8 cellular contexts compared by ENCODE assay signal in the genomic region with DNA sequence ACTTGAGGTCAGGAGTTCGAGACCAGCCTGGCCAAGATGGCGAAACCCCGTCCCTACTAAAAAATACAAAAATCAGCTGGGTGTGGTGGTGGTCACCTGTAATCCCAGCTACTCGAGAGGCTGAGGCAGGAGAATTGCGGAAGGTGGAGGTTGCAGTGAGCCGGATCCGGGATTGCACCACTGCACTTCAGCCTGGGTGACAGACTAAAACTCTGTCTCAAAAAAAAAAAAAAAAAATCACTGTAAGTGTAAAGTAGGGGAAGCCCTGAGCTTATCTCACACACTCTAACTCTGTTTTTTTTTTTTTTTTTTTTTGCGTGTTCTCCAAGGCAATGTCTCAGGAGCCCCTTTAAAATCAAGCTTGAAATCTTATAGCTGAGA. TPM values are rescaled to one million over a fixed set of nuclear protein-coding genes. Genes with fewer than 3 reads are reported as not detected.
A peak's percentile ranks its signal among the peaks of the same experiment; 100 is the strongest.
DNase-seq lines count a peak whose midpoint lies in the region; ATAC-seq and TF ChIP-seq lines count a peak whose summit lies in the region.

No MANE protein-coding gene starts in this region.

- H3K9me2 ChIP-seq in OCI-LY7 (ENCODE audit: insufficient read depth, low read length), result no peaks in the 10 kb centered on the region
- H3K9me2 ChIP-seq in neural cell (ENCODE audit: insufficient read depth, low read length), result no peaks in the 10 kb centered on the region

- H3K36me3 ChIP-seq in OCI-LY7 (ENCODE audit: insufficient read depth, low read length) (no peaks in the 10 kb centered on the region), endodermal cell (ENCODE audit: control insufficient read depth, insufficient read depth, low read length) (no peaks in the 10 kb centered on the region), neural cell (ENCODE audit: insufficient read depth, low read length) (no peaks in the 10 kb centered on the region)

- H2AFZ ChIP-seq in OCI-LY7 (ENCODE audit: low read length) (no peak overlapping the region), neural cell (ENCODE audit: low read depth, low read length) (peak overlapping the region; percentile 37)

- H3K4me1 ChIP-seq in OCI-LY7 (ENCODE audit: insufficient read depth, low read length, poor library complexity, severe bottlenecking), result no peaks in the 10 kb centered on the region
- H3K4me1 ChIP-seq in endodermal cell (ENCODE audit: control insufficient read depth, insufficient read depth, low read length), result no peaks in the 10 kb centered on the region

- TF ChIP-seq RAD21 in neural cell (conservative IDR thresholded peaks at IDR 0.05), result no peak

- H3F3A ChIP-seq in neural cell (ENCODE audit: insufficient read depth, low read length, poor library complexity, severe bottlenecking), result no peaks in the 10 kb centered on the region

- peak overlapping the region; percentile 97 for H3K27ac Mint-ChIP-seq in endodermal cell

- H3K4me3 ChIP-seq in OCI-LY7 (ENCODE audit: low read depth, low read length, poor library complexity, severe bottlenecking) (no peak overlapping the region), endodermal cell (ENCODE audit: low read length) (peak overlapping the region; percentile 91), neural cell (ENCODE audit: low read length) (peak overlapping the region; percentile 72)

- H4K20me1 ChIP-seq in OCI-LY7 (ENCODE audit: insufficient read depth, low read length), result no peaks in the 10 kb centered on the region
- no peaks in the 10 kb centered on the region for H4K20me1 ChIP-seq in neural cell (ENCODE audit: insufficient read depth)

- no TSS peak for BruUV-seq in OCI-LY7 (replicated peaks; lab: Mats Ljungman, UMichigan)

- H3K4me1 Mint-ChIP-seq in endodermal cell, result peaks cover 21% of the 10 kb centered on the region

- H3K4me3 Mint-ChIP-seq in endodermal cell, result peak overlapping the region; percentile 77

- H3K27me3 ChIP-seq in endodermal cell (ENCODE audit: control insufficient read depth, insufficient read depth, low read length, poor library complexity, severe bottlenecking) (no peaks in the 10 kb centered on the region), neural cell (ENCODE audit: insufficient read depth, low read depth, low read length) (no peaks in the 10 kb centered on the region)

- H3K79me2 ChIP-seq in OCI-LY7 (ENCODE audit: insufficient read depth, low read depth, low read length) (no peaks in the 10 kb centered on the region), neural cell (replicated peaks; ENCODE audit: insufficient read depth, low read length) (no peaks in the 10 kb centered on the region)

- POLR2A ChIA-PET in OCI-LY7 (lab: Charles Lee), result interaction anchor here (0.6 to 1.3 kb wide), 9 partner anchors 9 to 665 kb away, joined by 3 to 9 read pairs (median 4); no protein-coding TSS in a partner anchor

- intact Hi-C loops in OCI-LY7 (cut with micrococcal nuclease; ENCODE audit: unreplicated experiment), result no loop called here

- DNase-seq in CD1c-positive myeloid dendritic cell (ENCODE audit: extremely low spot score) (peak; percentile 48), OCI-LY7 (ENCODE audit: low spot score) (no peak), endodermal cell (no peak), HuH-7.5 (ENCODE audit: low spot score) (no peak), NCI-H510A (lab: John Stamatoyannopoulos, UW) (no peak)

- no peaks in the 10 kb centered on the region for H3K27me3 Mint-ChIP-seq in endodermal cell (ENCODE audit: insufficient read depth)

- no peak overlapping the region for H3K9ac ChIP-seq in endodermal cell (ENCODE audit: extremely low read depth, low read length, poor library complexity, severe bottlenecking)
- H3K9ac ChIP-seq in neural cell (ENCODE audit: low read length), result peak overlapping the region; percentile 65

- no peaks in the 10 kb centered on the region for H3K9me3 Mint-ChIP-seq in endodermal cell

- CTCF ChIA-PET in OCI-LY7 (lab: Charles Lee; ENCODE audit: unreplicated experiment), result interaction anchor here (0.6 to 1.4 kb wide), 2 partner anchors 116 to 716 kb away, joined by 3 to 8 read pairs; no protein-coding TSS in a partner anchor

- no peaks in the 10 kb centered on the region for H3K36me3 Mint-ChIP-seq in endodermal cell (ENCODE audit: low read depth)

- TF ChIP-seq CTCF in OCI-LY7 (conservative IDR thresholded peaks at IDR 0.05; ENCODE audit: low read length) (no peak), endodermal cell (conservative IDR thresholded peaks at IDR 0.05) (no peak), neural cell (IDR thresholded peaks at IDR 0.05; ENCODE audit: poor library complexity, severe bottlenecking) (no peak)

- ATAC-seq in HG03095 (IDR thresholded peaks at IDR 0.05; ENCODE audit: unreplicated experiment) (no peak), GM18861 (IDR thresholded peaks at IDR 0.05; ENCODE audit: unreplicated experiment) (no peak)

- H3K9me3 ChIP-seq in OCI-LY7 (ENCODE audit: low read length), result no peaks in the 10 kb centered on the region
- H3K9me3 ChIP-seq in endodermal cell (ENCODE audit: control insufficient read depth, low read length), result no peaks in the 10 kb centered on the region
- no peaks in the 10 kb centered on the region for H3K9me3 ChIP-seq in neural cell (ENCODE audit: low read length)

- no peak overlapping the region for H3K27ac ChIP-seq in OCI-LY7 (ENCODE audit: low read depth, low read length, poor library complexity, severe bottlenecking)
- H3K27ac ChIP-seq in endodermal cell (ENCODE audit: low read depth, low read length), result no peak overlapping the region
- H3K27ac ChIP-seq in neural cell (ENCODE audit: low read length), result peak overlapping the region; percentile 52

- H3K4me2 ChIP-seq in OCI-LY7 (ENCODE audit: low read length) (peak overlapping the region; percentile 39; the same call in 1 of the 2 replicates), neural cell (ENCODE audit: low read length) (peak overlapping the region; percentile 36)

- 91 to 93% methylated on average over 6 to 8 of the region's 8 CpGs for WGBS in endodermal cell (ENCODE audit: insufficient coverage in 1 of 2, insufficient read length in 1 of 2), 2 experiments

- TF ChIP-seq EP300 in neural cell (conservative IDR thresholded peaks at IDR 0.05; ENCODE audit: poor library complexity, severe bottlenecking), result no peak

TF ChIP-seq in neural cell, 6 proteins besides CTCF, POLR2A, EP300 and RAD21:
- no peak for TF ChIP-seq EZH2 (IDR thresholded peaks at IDR 0.05; ENCODE audit: borderline replicate concordance, insufficient read depth, low read length, poor library complexity, severe bottlenecking)
- TF ChIP-seq MXI1 (conservative IDR thresholded peaks at IDR 0.05; ENCODE audit: poor library complexity, severe bottlenecking), result no peak

RNA-seq across cellular contexts. Expression of a gene that starts 0.4 kb away (rescaled TPM):
- 0.32 and 2.2 TPM in 2 replicates for total RNA-seq in OCI-LY7 (2014; rRNA removed; shearing (Covaris generic))
- 0.27 and 1.1 TPM in 2 replicates for total RNA-seq in OCI-LY7 (2022)
- 10 to 100 TPM; 26.3 to 33.8 TPM for total RNA-seq in endodermal cell
- polyA plus RNA-seq in endodermal cell (2013, experiment 1 of 2), result 15.0 TPM
- 15.2 TPM for polyA plus RNA-seq in endodermal cell (2013, experiment 2 of 2)
- polyA plus RNA-seq in neural cell, result 2.4 and 3.2 TPM in 2 replicates
- polyA minus RNA-seq in neural cell, result 3.2 and 7.6 TPM in 2 replicates

RNA-seq across cellular contexts. Expression of a gene that starts 33.2 kb away (rescaled TPM):
- not detected in 2 replicates for total RNA-seq in OCI-LY7 (2014; rRNA removed; shearing (Covaris generic))
- total RNA-seq in OCI-LY7 (2022), result not detected in 2 replicates
- 1 to 10 TPM; 1.5 to 2.7 TPM for total RNA-seq in endodermal cell
- polyA plus RNA-seq in endodermal cell (2013, experiment 1 of 2), result 1.2 TPM
- polyA plus RNA-seq in endodermal cell (2013, experiment 2 of 2), result 0.95 TPM
- 7.4 and 10.5 TPM in 2 replicates for polyA plus RNA-seq in neural cell
- polyA minus RNA-seq in neural cell, result 4.9 and 7.9 TPM in 2 replicates

RNA-seq across cellular contexts. Expression of a gene that starts 52.8 kb away (rescaled TPM):
- total RNA-seq in OCI-LY7 (2014; rRNA removed; shearing (Covaris generic)), result 5.3 and 5.9 TPM in 2 replicates
- total RNA-seq in OCI-LY7 (2022), result 6.9 and 7.5 TPM in 2 replicates
- total RNA-seq in endodermal cell, result 1 to 10 TPM; 2.9 to 3.8 TPM
- polyA plus RNA-seq in endodermal cell (2013, experiment 1 of 2), result 1.5 TPM
- polyA plus RNA-seq in endodermal cell (2013, experiment 2 of 2), result 1.4 TPM
- polyA plus RNA-seq in neural cell, result 1.8 and 2.1 TPM in 2 replicates
- 3.2 and 4.3 TPM in 2 replicates for polyA minus RNA-seq in neural cell

Comparison
In these comparisons a context has a peak if more than half of its experiments do, and no peak if none do; other contexts are left out.
1. RNA of a gene that starts 0.4 kb away (total RNA-seq): 26.3 to 33.8 TPM in endodermal cell; 0.27 to 2.2 TPM in OCI-LY7; every median in the first group is over 4 times any median in the second.